ENCODE assay signal across 18 cellular contexts in genomic region chr16:1089822-1090619, GRCh38. TPM values are rescaled to one million over a fixed set of nuclear protein-coding genes. Genes with fewer than 3 reads are reported as not detected.
DNase-seq lines count a peak whose midpoint lies in the region; ATAC-seq, FAIRE-seq and TF ChIP-seq lines count a peak whose summit lies in the region.
"Had no signal": no experiment of that assay in that cellular context is flagged by ENCODE, and none has a peak within 500 bp of the region (broad histone marks: within the 10 kb centered on the region; RNA-seq: fewer than 3 reads in every experiment).

No MANE protein-coding gene starts in this region.

- H3K4me2 ChIP-seq in BLaER1 treated with 17β-estradiol and CSF1 and Interleukin-3, amounts not matched to agents 10 nM and 100 nM: peak overlapping the region; percentile 16 to 49 (median 45); a peak in 17 of 22 replicates

- peak; percentile 87 for ATAC-seq in Right ventricle myocardium superior (ENCODE audit: poor library complexity)
- peak; percentile 59 to 90 (median 81) for ATAC-seq in pancreas
- no peak for ATAC-seq in GM18873 (IDR thresholded peaks at IDR 0.05; ENCODE audit: low FRiP score, unreplicated experiment)
- no peak for ATAC-seq in activated CD8-positive, alpha-beta memory T cell treated with anti-CD3 and anti-CD28 coated beads, Interleukin-2, amount 10 ng/mL, durations not matched to agents 7 days and 5 days
- ATAC-seq: activated naive CD4-positive, alpha-beta T cell treated with anti-CD3 and anti-CD28 coated beads, Interleukin-2, amount 50 U/mL, for 72 hours had no signal

- no peak for FAIRE-seq in pancreas (lab: Jason Lieb, UNC)
- FAIRE-seq: G401.6 had no signal

- H4K20me1 ChIP-seq in BLaER1 treated with 17β-estradiol and CSF1 and Interleukin-3, amounts not matched to agents 10 nM and 100 nM: peaks cover 0 to 17% (median 9%) of the 10 kb centered on the region in 11 experiments; a peak in 14 of 22 replicates

- DNase-seq in Peyer's patch (peak in 2 of 3 donors; percentile 93 to 97), Right ventricle myocardium superior (peak; percentile 86), pancreas (peak in 4 of 6 donors; percentile 42 to 80 (median 66)), NOMO-1 (lab: John Stamatoyannopoulos, UW; ENCODE audit: unreplicated experiment in 2 of 2) (no peak)
- DNase-seq in activated CD8-positive, alpha-beta memory T cell treated with anti-CD3 and anti-CD28 coated beads, Interleukin-2, amount 50 U/mL, for 48 hours: no peak
- no peak for DNase-seq in activated CD8-positive, alpha-beta memory T cell treated with anti-CD3 and anti-CD28 coated beads, Interleukin-2, amount 10 ng/mL, durations not matched to agents 7 days and 5 days
- DNase-seq: activated CD4-positive, alpha-beta T cell treated with anti-CD3 and anti-CD28 coated beads, Interleukin-2, amount 50 U/mL, for 4 hours; cortex of kidney; NCI-H1417; T-helper 1 cell had no signal

- H3K9me3 Mint-ChIP-seq in activated CD8-positive, alpha-beta memory T cell treated with anti-CD3 and anti-CD28 coated beads, Interleukin-2, amount 10 ng/mL, durations not matched to agents 7 days and 5 days (ENCODE audit: low read depth): peaks cover 10% of the 10 kb centered on the region

- no peak overlapping the region for H3K4me3 Mint-ChIP-seq in activated CD8-positive, alpha-beta memory T cell treated with anti-CD3 and anti-CD28 coated beads, Interleukin-2, amount 10 ng/mL, durations not matched to agents 7 days and 5 days

- H3K9me3 ChIP-seq in BLaER1 treated with 17β-estradiol and CSF1 and Interleukin-3, amounts not matched to agents 10 nM and 100 nM (replicated peaks in 1 of 11): peaks cover 17 to 44% (median 26%) of the 10 kb centered on the region in 11 experiments
- H3K9me3 ChIP-seq in Peyer's patch: peaks cover 0 to 9% (median 4%) of the 10 kb centered on the region in 4 donors
- H3K9me3 ChIP-seq in pancreas: no peaks in the 10 kb centered on the region

- 18 to 19% methylated on average over 30 to 38 of the region's 38 CpGs for WGBS in pancreas, 2 donors

- no peak overlapping the region for H3K4me3 ChIP-seq in BLaER1 treated with 17β-estradiol and CSF1 and Interleukin-3, amounts not matched to agents 10 nM and 100 nM
- H3K4me3 ChIP-seq in Peyer's patch (peak overlapping the region in 3 of 4 donors; percentile 33 to 65 (median 61)), pancreas (peak overlapping the region in 2 of 4 donors; percentile 5 to 11)

- no peak overlapping the region for H3K27ac ChIP-seq in BLaER1 treated with 17β-estradiol and CSF1 and Interleukin-3, amounts not matched to agents 10 nM and 100 nM
- H3K27ac ChIP-seq in Peyer's patch (peak overlapping the region in 3 of 4 donors; percentile 86 to 93 (median 87)), pancreas (no peak overlapping the region)
- H3K27ac ChIP-seq: parathyroid adenoma had no signal

- H3K4me1 Mint-ChIP-seq in activated CD8-positive, alpha-beta memory T cell treated with anti-CD3 and anti-CD28 coated beads, Interleukin-2, amount 10 ng/mL, durations not matched to agents 7 days and 5 days: no peaks in the 10 kb centered on the region

- CTCF ChIA-PET in activated CD8-positive, alpha-beta memory T cell treated with anti-CD3 and anti-CD28 coated beads, Interleukin-2, amount 10 ng/mL, durations not matched to agents 7 days and 5 days (lab: Charles Lee): no interaction called here

- H3K9ac ChIP-seq in BLaER1 treated with 17β-estradiol and CSF1 and Interleukin-3, amounts not matched to agents 10 nM and 100 nM: no peak overlapping the region
- H3K9ac ChIP-seq: parathyroid adenoma had no signal

- H3K27me3 Mint-ChIP-seq in activated CD8-positive, alpha-beta memory T cell treated with anti-CD3 and anti-CD28 coated beads, Interleukin-2, amount 10 ng/mL, durations not matched to agents 7 days and 5 days: no peaks in the 10 kb centered on the region

- no peak overlapping the region for H3K27ac Mint-ChIP-seq in activated CD8-positive, alpha-beta memory T cell treated with anti-CD3 and anti-CD28 coated beads, Interleukin-2, amount 10 ng/mL, durations not matched to agents 7 days and 5 days
- H3K27ac Mint-ChIP-seq: activated naive CD4-positive, alpha-beta T cell treated with anti-CD3 and anti-CD28 coated beads, Interleukin-2, amount 50 U/mL, for 72 hours had no signal

- no peaks in the 10 kb centered on the region for H3K36me3 ChIP-seq in BLaER1 treated with 17β-estradiol and CSF1 and Interleukin-3, amounts not matched to agents 10 nM and 100 nM
- no peaks in the 10 kb centered on the region for H3K36me3 ChIP-seq in Peyer's patch
- no peaks in the 10 kb centered on the region for H3K36me3 ChIP-seq in pancreas
- H3K36me3 ChIP-seq: tibial nerve had no signal

- H3K27me3 ChIP-seq in BLaER1 treated with 17β-estradiol and CSF1 and Interleukin-3, amounts not matched to agents 10 nM and 100 nM: peaks cover 42 to 87% (median 67%) of the 10 kb centered on the region in 11 experiments
- H3K27me3 ChIP-seq in Peyer's patch (peaks cover 0 to under 1% of the 10 kb centered on the region in 2 donors), pancreas (peaks cover 0 to 40% (median 8%) of the 10 kb centered on the region in 4 donors)

- TF ChIP-seq POLR2A in Peyer's patch (IDR thresholded peaks at IDR 0.05): peak; percentile 90 to 95

- peaks cover 4% of the 10 kb centered on the region for H3K36me3 Mint-ChIP-seq in activated CD8-positive, alpha-beta memory T cell treated with anti-CD3 and anti-CD28 coated beads, Interleukin-2, amount 10 ng/mL, durations not matched to agents 7 days and 5 days

- intact Hi-C loops in Right ventricle myocardium superior (cut with DNase I) (no loop called here), pancreas (cut with DNase I) (no loop called here)

- TF ChIP-seq CTCF in Peyer's patch (IDR thresholded peaks at IDR 0.05) (peak in 3 of 6 experiments; percentile 56 to 61 (median 61)), pancreas (IDR thresholded peaks at IDR 0.05) (no peak)

- H3K4me1 ChIP-seq in BLaER1 treated with 17β-estradiol and CSF1 and Interleukin-3, amounts not matched to agents 10 nM and 100 nM: peaks cover 7 to 28% (median 16%) of the 10 kb centered on the region in 10 experiments; a peak in 18 of 20 replicates
- H3K4me1 ChIP-seq in Peyer's patch: peaks cover 0 to 18% (median 4%) of the 10 kb centered on the region in 4 donors
- H3K4me1 ChIP-seq in pancreas: peaks cover 0 to 4% (median 3%) of the 10 kb centered on the region in 3 donors
- H3K4me1 ChIP-seq: parathyroid adenoma had no signal

RNA-seq across cellular contexts. Expression of gene C1QTNF8, which starts 6.0 kb away (rescaled TPM):
- total RNA-seq in Peyer's patch: not detected
- 0.13 TPM for total RNA-seq in Right ventricle myocardium superior
- not detected for total RNA-seq in pancreas
- polyA plus RNA-seq in pancreas: under 1 TPM in 1 of 2 donors, not detected in 1; 0.23 TPM
- not detected for total RNA-seq in activated CD8-positive, alpha-beta memory T cell treated with anti-CD3 and anti-CD28 coated beads, Interleukin-2, amount 10 ng/mL, durations not matched to agents 7 days and 5 days
- total RNA-seq: activated naive CD4-positive, alpha-beta T cell treated with anti-CD3 and anti-CD28 coated beads, Interleukin-2, amount 50 U/mL, for 72 hours; HT1080; lower leg skin; tibial nerve had no signal

RNA-seq across cellular contexts. Expression of gene SSTR5, which starts 17.5 kb away (rescaled TPM):
- total RNA-seq in Peyer's patch (1 to 10 TPM in 2 of 4 donors, not detected in 2; 1.5 to 2.1 TPM), Right ventricle myocardium superior (20.8 TPM), pancreas (under 1 TPM in 5 of 6 donors, not detected in 1; 0.12 to 0.38 (median 0.24) TPM)
- 1 to 10 TPM; 1.2 TPM for polyA plus RNA-seq in pancreas
- total RNA-seq in activated CD8-positive, alpha-beta memory T cell treated with anti-CD3 and anti-CD28 coated beads, Interleukin-2, amount 10 ng/mL, durations not matched to agents 7 days and 5 days: not detected
- total RNA-seq: activated naive CD4-positive, alpha-beta T cell treated with anti-CD3 and anti-CD28 coated beads, Interleukin-2, amount 50 U/mL, for 72 hours; HT1080; tibial nerve had no signal

Comparison
In these comparisons a context has a peak if more than half of its experiments do, and no peak if none do; other contexts are left out.
1. H3K27ac ChIP-seq: peak in Peyer's patch (3 of 4); none in BLaER1 treated with 17β-estradiol and CSF1 and Interleukin-3, amounts not matched to agents 10 nM and 100 nM (0 of 11) and pancreas (0 of 4).
2. H3K4me3 ChIP-seq: peak in Peyer's patch (3 of 4); none in BLaER1 treated with 17β-estradiol and CSF1 and Interleukin-3, amounts not matched to agents 10 nM and 100 nM (0 of 10).
3. DNase-seq: peak in Peyer's patch (2 of 3), Right ventricle myocardium superior (single experiment) and pancreas (4 of 6); none in NOMO-1 (0 of 2), activated CD8-positive, alpha-beta memory T cell treated with anti-CD3 and anti-CD28 coated beads, Interleukin-2, amount 50 U/mL, for 48 hours (single experiment) and activated CD8-positive, alpha-beta memory T cell treated with anti-CD3 and anti-CD28 coated beads, Interleukin-2, amount 10 ng/mL, durations not matched to agents 7 days and 5 days (single experiment).
4. ATAC-seq: peak in Right ventricle myocardium superior (single experiment) and pancreas (4 of 4); none in GM18873 (single experiment) and activated CD8-positive, alpha-beta memory T cell treated with anti-CD3 and anti-CD28 coated beads, Interleukin-2, amount 10 ng/mL, durations not matched to agents 7 days and 5 days (single experiment).